In genomic region chr3:138935505-138935863, GRCh38 we compare ENCODE assay signal across 9 cellular contexts. TPM values are rescaled to one million over a fixed set of nuclear protein-coding genes. Genes with fewer than 3 reads are reported as not detected.
A peak's percentile ranks its signal among the peaks of the same experiment; 100 is the strongest.
DNase-seq lines count a peak whose midpoint lies in the region; ATAC-seq, FAIRE-seq and TF ChIP-seq lines count a peak whose summit lies in the region.
"Had no signal": no experiment of that assay in that cellular context is flagged by ENCODE, and none has a peak within 500 bp of the region (broad histone marks: within the 10 kb centered on the region; RNA-seq: fewer than 3 reads in every experiment).

No MANE protein-coding gene starts in this region.

- H2AK5ac ChIP-seq in IMR-90 (ENCODE audit: low read depth, low read length): no peak overlapping the region

- H3K36me3 Mint-ChIP-seq in CD4-positive, alpha-beta memory T cell: no peaks in the 10 kb centered on the region
- H3K36me3 Mint-ChIP-seq in natural killer cell treated with Interleukin-12 subunit alpha and Interleukin-12 subunit beta and Interleukin-15 and Interleukin-18, amount 100 ng/mL, for 72 hours: no peaks in the 10 kb centered on the region

- peaks cover 6% of the 10 kb centered on the region; the same call in 1 of the 2 replicates for H3K9me1 ChIP-seq in IMR-90 (ENCODE audit: insufficient read depth, low read length)

- no peak overlapping the region for H3K18ac ChIP-seq in IMR-90 (ENCODE audit: low read depth, low read length)

- no peak overlapping the region for H2BK120ac ChIP-seq in IMR-90 (ENCODE audit: low read depth, low read length)

- no peak overlapping the region for H4K5ac ChIP-seq in IMR-90 (ENCODE audit: low read depth, low read length)

- no peak for FAIRE-seq in H54 (lab: Jason Lieb, UNC)

- H3K27me3 Mint-ChIP-seq in CD4-positive, alpha-beta memory T cell: peaks cover 50 to 63% of the 10 kb centered on the region in 2 donors
- H3K27me3 Mint-ChIP-seq in natural killer cell treated with Interleukin-12 subunit alpha and Interleukin-12 subunit beta and Interleukin-15 and Interleukin-18, amount 100 ng/mL, for 72 hours: peaks cover 31 to 44% of the 10 kb centered on the region in 2 donors

- H3K14ac ChIP-seq in IMR-90 (replicated peaks; ENCODE audit: low read depth, low read length): no peak overlapping the region

- no peaks in the 10 kb centered on the region for H3K9me3 ChIP-seq in CD4-positive, alpha-beta memory T cell (ENCODE audit: control insufficient read depth in 1 of 2, low read length in 2 of 2)
- no peaks in the 10 kb centered on the region for H3K9me3 ChIP-seq in IMR-90 (ENCODE audit: control insufficient read depth, insufficient read depth, low read length)

- dilution Hi-C loops in IMR-90 (cut with HindIII; ENCODE audit: low sequenced_read_pairs, unreplicated experiment): no loop called here

- no peak overlapping the region for H3K56ac ChIP-seq in IMR-90 (ENCODE audit: extremely low read depth, insufficient read depth, low read length)

- peak overlapping the region; percentile 95 for H3K4me2 ChIP-seq in IMR-90 (ENCODE audit: low read depth, low read length)

- H3K4me3 Mint-ChIP-seq in CD4-positive, alpha-beta memory T cell: peak overlapping the region; percentile 55 to 81 (median 74)
- H3K4me3 Mint-ChIP-seq in natural killer cell treated with Interleukin-12 subunit alpha and Interleukin-12 subunit beta and Interleukin-15 and Interleukin-18, amount 100 ng/mL, for 72 hours: peak overlapping the region; percentile 69

- no peak overlapping the region for H2BK15ac ChIP-seq in IMR-90 (ENCODE audit: low read depth, low read length)

- peaks cover 14 to 43% (median 28%) of the 10 kb centered on the region in 4 donors for H3K4me1 Mint-ChIP-seq in CD4-positive, alpha-beta memory T cell
- peaks cover 12 to 15% of the 10 kb centered on the region in 2 donors for H3K4me1 Mint-ChIP-seq in natural killer cell treated with Interleukin-12 subunit alpha and Interleukin-12 subunit beta and Interleukin-15 and Interleukin-18, amount 100 ng/mL, for 72 hours (ENCODE audit: low read depth in 2 of 2)

- no peak overlapping the region for H3K27ac ChIP-seq in CD4-positive, alpha-beta memory T cell (ENCODE audit: low read depth, low read length)
- H3K27ac ChIP-seq in IMR-90 (ENCODE audit: insufficient read depth, low read length): no peak overlapping the region

- TF ChIP-seq RAD21 in IMR-90 (IDR thresholded peaks at IDR 0.05; ENCODE audit: low read length): no peak

- peaks cover 41% of the 10 kb centered on the region for H3K27me3 ChIP-seq in CD4-positive, alpha-beta memory T cell (ENCODE audit: insufficient read depth, low read length)
- peaks cover 77% of the 10 kb centered on the region for H3K27me3 ChIP-seq in IMR-90 (ENCODE audit: control insufficient read depth, insufficient read depth, low read length)

- H2AFZ ChIP-seq in IMR-90 (replicated peaks; ENCODE audit: low read length, poor library complexity): peak overlapping the region; percentile 89

- POLR2A ChIA-PET in CD4-positive, alpha-beta memory T cell (lab: Charles Lee; ENCODE audit: partially characterized antibody): no interaction called here
- POLR2A ChIA-PET in IMR-90 (lab: Charles Lee; ENCODE audit: unreplicated experiment): no interaction called here

- no peaks in the 10 kb centered on the region for H3K79me1 ChIP-seq in IMR-90 (ENCODE audit: low read depth in 1 of 2, low read length in 2 of 2)

- no peak overlapping the region for H4K8ac ChIP-seq in IMR-90 (ENCODE audit: low read depth in 2 of 2, low read length in 2 of 2)

- no peak overlapping the region for H2BK5ac ChIP-seq in IMR-90 (ENCODE audit: low read depth, low read length, poor library complexity, severe bottlenecking)

- WGBS in IMR-90 (ENCODE audit: extremely low coverage in 2 of 2, insufficient read length in 1 of 2), 2 experiments: no CpG with 5 or more reads among the region's 7 CpGs

- H4K20me1 ChIP-seq in IMR-90 (ENCODE audit: insufficient read depth, low read length): peaks cover 14% of the 10 kb centered on the region; the same call in 1 of the 2 replicates

- TF ChIP-seq CTCF in IMR-90 (conservative IDR thresholded peaks at IDR 0.05; ENCODE audit: low read depth, low read length) (no peak), astrocyte of the spinal cord (IDR thresholded peaks at IDR 0.05; ENCODE audit: low read depth, low read length) (no peak)

- H4K91ac ChIP-seq in IMR-90 (ENCODE audit: insufficient read depth, low read depth, low read length): no peak overlapping the region

- DNase-seq in CD4-positive, alpha-beta memory T cell: no peak
- DNase-seq in IMR-90 (no peak), astrocyte of the spinal cord (ENCODE audit: low read depth, low spot score) (no peak), pons (ENCODE audit: low spot score) (no peak), DMS153 (lab: John Stamatoyannopoulos, UW) (no peak), H54 (ENCODE audit: insufficient read length, low spot score) (no peak)
- no peak for DNase-seq in natural killer cell treated with Interleukin-12 subunit alpha and Interleukin-12 subunit beta and Interleukin-15 and Interleukin-18, amount 100 ng/mL, for 72 hours (ENCODE audit: low spot score)
- no peak for DNase-seq in stimulated activated CD4-positive, alpha-beta T cell treated with anti-CD3 and anti-CD28 coated beads, Interleukin-2, amount 100 ng/mL, for 24 hours
- DNase-seq: NCI-H510A had no signal

- H3K9ac ChIP-seq in IMR-90 (ENCODE audit: low read depth, low read length): no peak overlapping the region

- TF ChIP-seq POLR2A in IMR-90 (IDR thresholded peaks at IDR 0.05; ENCODE audit: low read depth, low read length) (no peak), H54 (IDR thresholded peaks at IDR 0.05; ENCODE audit: low read depth, low read length) (no peak)

- H3K23ac ChIP-seq in IMR-90 (ENCODE audit: low read depth, low read length): no peak overlapping the region

- in situ Hi-C loops in IMR-90 (cut with MboI; ENCODE audit: low sequenced_read_pairs) (loop anchor here (10.0 kb wide), 1 partner anchor 179 kb away; no protein-coding TSS in a partner anchor), astrocyte of the spinal cord (cut with HindIII; ENCODE audit: low sequenced_read_pairs) (no loop called here)

- H3K9me3 Mint-ChIP-seq in CD4-positive, alpha-beta memory T cell: no peaks in the 10 kb centered on the region
- no peaks in the 10 kb centered on the region for H3K9me3 Mint-ChIP-seq in natural killer cell treated with Interleukin-12 subunit alpha and Interleukin-12 subunit beta and Interleukin-15 and Interleukin-18, amount 100 ng/mL, for 72 hours

- CTCF ChIA-PET in CD4-positive, alpha-beta memory T cell (lab: Charles Lee; ENCODE audit: partially characterized antibody): interaction anchor here (0.7 to 15.1 kb wide), 29 partner anchors 9 to 753 kb away, joined by 3 to 272 read pairs (median 5); partner anchors contain the start of genes CEP70, FOXL2 and FOXL2NB
- CTCF ChIA-PET in IMR-90 (lab: Yijun Ruan, JAX): interaction anchor here (0.5 to 1.6 kb wide), 23 partner anchors 8 to 506 kb away, joined by 3 to 26 read pairs (median 4); partner anchors contain the start of gene CEP70

- no peak overlapping the region for H3K4me3 ChIP-seq in CD4-positive, alpha-beta memory T cell (ENCODE audit: low read length in 2 of 2)
- H3K4me3 ChIP-seq in IMR-90 (ENCODE audit: insufficient read depth, low read depth, low read length) (no peak overlapping the region), astrocyte of the spinal cord (ENCODE audit: low read depth, low read length) (peak overlapping the region; percentile 35)

- ATAC-seq in IMR-90 (ENCODE audit: low read depth): no peak
- ATAC-seq in natural killer cell treated with Interleukin-12 subunit alpha and Interleukin-12 subunit beta and Interleukin-15 and Interleukin-18, amount 100 ng/mL, for 72 hours: no peak

- no peaks in the 10 kb centered on the region for H3K36me3 ChIP-seq in CD4-positive, alpha-beta memory T cell (ENCODE audit: insufficient read depth, low read length)
- H3K36me3 ChIP-seq in IMR-90 (ENCODE audit: control insufficient read depth, insufficient read depth, low read length): no peaks in the 10 kb centered on the region

- peak overlapping the region in 1 of 7 donors; percentile 52 for H3K27ac Mint-ChIP-seq in CD4-positive, alpha-beta memory T cell
- no peak overlapping the region for H3K27ac Mint-ChIP-seq in natural killer cell treated with Interleukin-12 subunit alpha and Interleukin-12 subunit beta and Interleukin-15 and Interleukin-18, amount 100 ng/mL, for 72 hours

- BruUV-seq in IMR-90 (replicated peaks; lab: Mats Ljungman, UMichigan): no TSS peak

- intact Hi-C loops in CD4-positive, alpha-beta memory T cell (cut with micrococcal nuclease): loop anchor here (5.0 kb wide), 1 partner anchor 407 kb away; the partner anchor contains the start of gene MRPS22
- intact Hi-C loops in IMR-90 (cut with micrococcal nuclease): loop anchor here (5.0 kb wide), 1 partner anchor 177 kb away; no protein-coding TSS in a partner anchor

- peaks cover 45% of the 10 kb centered on the region for H3K4me1 ChIP-seq in CD4-positive, alpha-beta memory T cell (ENCODE audit: insufficient read depth, low read length)
- peaks cover 4% of the 10 kb centered on the region; the same call in 1 of the 2 replicates for H3K4me1 ChIP-seq in IMR-90 (ENCODE audit: control insufficient read depth, insufficient read depth, low read length)

- no peak overlapping the region for H2AK9ac ChIP-seq in IMR-90 (replicated peaks; ENCODE audit: low read depth, low read length, poor library complexity)

- no peak overlapping the region for H2BK20ac ChIP-seq in IMR-90 (ENCODE audit: low read depth, low read length)

- H3K4ac ChIP-seq in IMR-90 (ENCODE audit: low read depth, low read length): no peak overlapping the region

TF ChIP-seq in IMR-90, 13 proteins besides CTCF, POLR2A, EP300 and RAD21 (continues in another document):
- no peak for TF ChIP-seq BHLHE40 (IDR thresholded peaks at IDR 0.05; ENCODE audit: low read depth, low read length)
- TF ChIP-seq MAFK (IDR thresholded peaks at IDR 0.05; ENCODE audit: low read depth, low read length): no peak
- no peak for TF ChIP-seq CEBPB (IDR thresholded peaks at IDR 0.05; ENCODE audit: low read depth, low read length)

RNA-seq across cellular contexts. Expression of gene FOXL2, which starts 11.5 kb away (rescaled TPM):
- not detected for total RNA-seq in CD4-positive, alpha-beta memory T cell
- not detected for polyA plus RNA-seq in CD4-positive, alpha-beta memory T cell
- not detected in 2 replicates for total RNA-seq in IMR-90 (2012; rRNA removed)
- polyA plus RNA-seq in IMR-90 (2012; rRNA removed): 0.07 TPM in 2 replicates
- polyA plus RNA-seq in IMR-90 (2012; cell fraction: cytosol; rRNA removed): 0.14 TPM in 1 of 2 replicates, not detected in the other
- polyA plus RNA-seq in IMR-90 (2012; cell fraction: nucleus; rRNA removed; ENCODE audit: low replicate concordance): 0.06 and 0.12 TPM in 2 replicates
- total RNA-seq in natural killer cell treated with Interleukin-12 subunit alpha and Interleukin-12 subunit beta and Interleukin-15 and Interleukin-18, amount 100 ng/mL, for 72 hours: not detected

RNA-seq across cellular contexts. Expression of gene FOXL2NB, which starts 11.5 kb away (rescaled TPM):
- not detected for total RNA-seq in CD4-positive, alpha-beta memory T cell
- under 1 TPM in 1 of 2 donors, not detected in 1; 0.04 TPM for polyA plus RNA-seq in CD4-positive, alpha-beta memory T cell
- under 0.01 TPM in 1 of 2 replicates, not detected in the other for total RNA-seq in IMR-90 (2012; rRNA removed)
- 0.05 TPM in 1 of 2 replicates, not detected in the other for polyA plus RNA-seq in IMR-90 (2012; rRNA removed)
- 0.01 and 0.09 TPM in 2 replicates for polyA plus RNA-seq in IMR-90 (2012; cell fraction: cytosol; rRNA removed)
- polyA plus RNA-seq in IMR-90 (2012; cell fraction: nucleus; rRNA removed; ENCODE audit: low replicate concordance): 0.13 and 0.22 TPM in 2 replicates
- total RNA-seq in natural killer cell treated with Interleukin-12 subunit alpha and Interleukin-12 subunit beta and Interleukin-15 and Interleukin-18, amount 100 ng/mL, for 72 hours: not detected
